In the genomic region with DNA sequence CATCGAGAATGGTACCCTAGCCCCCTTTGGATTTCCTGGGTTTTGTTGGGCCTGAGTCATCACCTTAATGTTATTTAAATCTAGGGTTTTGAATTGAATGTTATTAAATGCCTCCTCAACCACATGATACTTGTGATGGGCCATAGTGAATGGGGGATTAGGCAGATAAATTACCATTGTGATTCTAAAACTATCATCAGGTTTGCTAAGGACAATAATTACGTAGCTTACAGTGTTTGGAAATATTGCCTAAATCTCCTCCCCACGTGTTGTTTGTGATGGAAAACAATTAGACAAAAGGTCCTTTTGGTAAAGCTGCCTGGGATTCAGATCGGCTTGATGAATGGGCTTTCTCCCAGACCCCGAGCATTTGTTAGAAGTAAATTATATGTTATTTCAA, we compare ENCODE assay signal across 21 cellular contexts.
"Had no signal": no experiment of that assay in that cellular context is flagged by ENCODE, and none has a peak within 500 bp of the region (broad histone marks: within the 10 kb centered on the region; RNA-seq: fewer than 3 reads in every experiment).

No MANE protein-coding gene starts in this region.

- H3K4me3 ChIP-seq: ascending aorta, coronary artery, tibial nerve, uterus had no signal

- H3K9me3 Mint-ChIP-seq: activated T-cell treated with anti-CD3 and anti-CD28 coated beads, Interleukin-2, amount 50 U/mL, for 72 hours; nephron had no signal

- H3K27ac Mint-ChIP-seq: activated T-cell treated with anti-CD3 and anti-CD28 coated beads, Interleukin-2, amount 50 U/mL, for 72 hours; nephron had no signal

- ATAC-seq: activated T-cell treated with anti-CD3 and anti-CD28 coated beads, Interleukin-2, amount 50 U/mL, for 72 hours; left lobe of liver; stimulated activated naive CD8-positive, alpha-beta T cell treated with anti-CD3 and anti-CD28 coated beads, Interleukin-15, Interleukin-2, amounts not matched to agents 100 U/mL and 50 U/mL, for 24 hours had no signal

- H3K27me3 ChIP-seq: ascending aorta, tibial nerve, uterus had no signal

- DNase-seq: activated CD4-positive, alpha-beta T cell treated with anti-CD3 and anti-CD28 coated beads for 1 hour; activated CD8-positive, alpha-beta memory T cell treated with anti-CD3 and anti-CD28 coated beads for 24 hours; activated CD8-positive, alpha-beta memory T cell treated with anti-CD3 and anti-CD28 coated beads, Interleukin-2, amount 50 U/mL, for 48 hours; activated effector memory CD4-positive, alpha-beta T cell treated with anti-CD3 and anti-CD28 coated beads, Interleukin-2, amount 50 U/mL, for 16 hours; activated naive CD4-positive, alpha-beta T cell treated with anti-CD3 and anti-CD28 coated beads, Interleukin-2, amount 50 U/mL, for 16 hours; activated T-cell treated with anti-CD3 and anti-CD28 coated beads, Interleukin-2, amount 50 U/mL, for 72 hours; erythroblast; head of caudate nucleus; kidney; mammary epithelial cell; midbrain; stimulated activated CD4-positive, alpha-beta T cell treated with anti-CD3 and anti-CD28 coated beads, Interleukin-12 subunit alpha, Interleukin-12 subunit beta, amount 100 ng/mL, for 4 hours; stimulated activated CD4-positive, alpha-beta T cell treated with anti-CD3 and anti-CD28 coated beads, Interleukin-1b, Interleukin-23, amount 100 ng/mL, for 48 hours; stimulated activated naive CD8-positive, alpha-beta T cell treated with anti-CD3 and anti-CD28 coated beads, Interleukin-15, Interleukin-2, amounts not matched to agents 100 U/mL and 50 U/mL, for 24 hours; uterus; WERI-Rb-1 had no signal

- H3K4me1 ChIP-seq: ascending aorta, tibial nerve, uterus had no signal

- H3K4me3 Mint-ChIP-seq: activated T-cell treated with anti-CD3 and anti-CD28 coated beads, Interleukin-2, amount 50 U/mL, for 72 hours; nephron had no signal

- H3K27ac ChIP-seq: ascending aorta, coronary artery, tibial nerve, uterus, WERI-Rb-1 had no signal

- H3K9me3 ChIP-seq: ascending aorta, tibial nerve, uterus had no signal

- H3K36me3 ChIP-seq: ascending aorta, tibial nerve, uterus, WERI-Rb-1 had no signal
